ENCODE assay signal across 8 cellular contexts in genomic region chr14:67673451-67673850, GRCh38. TPM values are rescaled to one million over a fixed set of nuclear protein-coding genes. Genes with fewer than 3 reads are reported as not detected.
DNase-seq lines count a peak whose midpoint lies in the region; ATAC-seq, FAIRE-seq and TF ChIP-seq lines count a peak whose summit lies in the region.

No MANE protein-coding gene starts in this region.

- peak overlapping the region; percentile 92 for H3K4me3 Mint-ChIP-seq in activated T-cell treated with anti-CD3 and anti-CD28 coated beads, Interleukin-2, amount 50 U/mL, for 4 hours

- H2AFZ ChIP-seq in HepG2 (ENCODE audit: low read length) = no peak overlapping the region

- BruUV-seq in HepG2 (replicated peaks; lab: Mats Ljungman, UMichigan) = TSS peak; percentile 58

- H3K27ac ChIP-seq in HepG2 (ENCODE audit: extremely low read length, insufficient read depth, low read length) (peak overlapping the region; percentile 98), thyroid gland (peak overlapping the region in 1 of 3 donors; percentile 99)

- H3K4me2 ChIP-seq in HepG2 (ENCODE audit: low read depth, low read length) = peak overlapping the region; percentile 90

- TF ChIP-seq CTCF in HepG2 (CRISPR knock-in tag; IDR thresholded peaks at IDR 0.05) = no peak
- no peak for TF ChIP-seq CTCF in thyroid gland (IDR thresholded peaks at IDR 0.05)

- no peaks in the 10 kb centered on the region for H3K9me3 ChIP-seq in HepG2 (ENCODE audit: low read length)
- no peaks in the 10 kb centered on the region for H3K9me3 ChIP-seq in thyroid gland

- peaks cover 13% of the 10 kb centered on the region for H3K36me3 Mint-ChIP-seq in activated T-cell treated with anti-CD3 and anti-CD28 coated beads, Interleukin-2, amount 50 U/mL, for 4 hours (ENCODE audit: insufficient read depth)

- H4K20me1 ChIP-seq in HepG2 (ENCODE audit: insufficient read depth, low read length) = peaks cover 4% of the 10 kb centered on the region; the same call in 1 of the 2 replicates

- FAIRE-seq in HepG2 (lab: Jason Lieb, UNC) = no peak

- H3K27me3 ChIP-seq in HepG2 (ENCODE audit: control insufficient read depth in 1 of 2, insufficient read depth in 2 of 2, low read length in 2 of 2) (no peaks in the 10 kb centered on the region; a peak in 1 of 5 replicates), thyroid gland (no peaks in the 10 kb centered on the region)

- H3K36me3 ChIP-seq in HepG2 (replicated peaks in 1 of 2; ENCODE audit: control insufficient read depth in 1 of 2, insufficient read depth in 2 of 2, low read length in 2 of 2) (peaks cover 7 to 18% of the 10 kb centered on the region in 2 experiments), thyroid gland (peaks cover 0 to 11% of the 10 kb centered on the region in 2 donors)

- WGBS in HepG2 (ENCODE audit: low lambda C conversion rate) = 23% methylated on average over 5 of the region's 5 CpGs
- 46 to 47% methylated on average over 5 of the region's 5 CpGs for WGBS in thyroid gland, 2 donors

- H3K79me2 ChIP-seq in HepG2 (ENCODE audit: insufficient read depth, low read length) = peaks cover 34% of the 10 kb centered on the region

- POLR2A ChIA-PET in HepG2 (lab: Yijun Ruan, JAX) = interaction anchor here (0.9 to 1.9 kb wide), 3 partner anchors 19 to 31 kb away, joined by 3 to 8 read pairs (median 4); partner anchors contain the start of gene RDH11

- peaks cover 54% of the 10 kb centered on the region for H3K4me1 Mint-ChIP-seq in activated T-cell treated with anti-CD3 and anti-CD28 coated beads, Interleukin-2, amount 50 U/mL, for 4 hours (ENCODE audit: low read depth)

- intact Hi-C loops in HepG2 (cut with micrococcal nuclease; ENCODE audit: unreplicated experiment) (no loop called here), thyroid gland (cut with DNase I) (loop anchor here (5.0 to 10.0 kb wide), 3 partner anchors 91 to 249 kb away; no protein-coding TSS in a partner anchor)

- no peak for TF ChIP-seq RAD21 in HepG2 (CRISPR knock-in tag; IDR thresholded peaks at IDR 0.05)

- CTCF ChIA-PET in HepG2 (lab: Yijun Ruan, JAX; ENCODE audit: low intra/inter-chr PET ratio, low total read pairs) = interaction anchor here (1.6 kb wide), 1 partner anchor 31 kb away, joined by 4 read pairs; no protein-coding TSS in a partner anchor

- no peak for ATAC-seq in activated T-cell treated with anti-CD3 and anti-CD28 coated beads, Interleukin-2, amount 50 U/mL, for 4 hours
- no peak for ATAC-seq in HepG2
- no peak for ATAC-seq in GM18868 (IDR thresholded peaks at IDR 0.05; ENCODE audit: unreplicated experiment)

- TF ChIP-seq EP300 in HepG2 (IDR thresholded peaks at IDR 0.05; ENCODE audit: low read depth in 2 of 2, low read length in 2 of 2) (no peak), HepG2 (CRISPR knock-in tag; IDR thresholded peaks at IDR 0.05; ENCODE audit: borderline replicate concordance) (no peak)

- peak overlapping the region; percentile 89 to 100 (median 95) for H3K4me3 ChIP-seq in HepG2 (replicated peaks in 1 of 3; ENCODE audit: insufficient read depth in 1 of 3, low read depth in 2 of 3, low read length in 3 of 3)
- H3K4me3 ChIP-seq in thyroid gland (replicated peaks in 1 of 3) = peak overlapping the region in 2 of 3 donors; percentile 56 to 96

- TF ChIP-seq POLR2A in HepG2 (IDR thresholded peaks at IDR 0.05; ENCODE audit: insufficient read depth in 1 of 2, low read depth in 2 of 2, low read length in 2 of 2) (no peak), thyroid gland (IDR thresholded peaks at IDR 0.05) (no peak)

- H3K9me3 Mint-ChIP-seq in activated T-cell treated with anti-CD3 and anti-CD28 coated beads, Interleukin-2, amount 50 U/mL, for 4 hours = no peaks in the 10 kb centered on the region

- H3K9ac ChIP-seq in HepG2 (ENCODE audit: insufficient read depth, low read depth, low read length) = peak overlapping the region; percentile 99

- H3K27me3 Mint-ChIP-seq in activated T-cell treated with anti-CD3 and anti-CD28 coated beads, Interleukin-2, amount 50 U/mL, for 4 hours (ENCODE audit: low read depth) = no peaks in the 10 kb centered on the region

- in situ Hi-C loops in HepG2 (cut with HindIII; ENCODE audit: extremely low pct_ligation_motif_present, low pct_unique_long_range_greater_than_20kb) = no loop called here

- H3K4me1 ChIP-seq in HepG2 (ENCODE audit: insufficient read depth, low read length) (peaks cover 20% of the 10 kb centered on the region), thyroid gland (peaks cover 20 to 28% of the 10 kb centered on the region in 2 donors)

- no peak for DNase-seq in activated T-cell treated with anti-CD3 and anti-CD28 coated beads, Interleukin-2, amount 50 U/mL, for 4 hours
- DNase-seq in activated T-cell treated with anti-CD3 and anti-CD28 coated beads, Interleukin-2, amount 50 U/mL, for 48 hours = no peak
- DNase-seq in amniotic epithelial cell (ENCODE audit: low read depth) (peak; percentile 47), HepG2 (ENCODE audit: low spot score) (no peak), thyroid gland (no peak), foreskin melanocyte (no peak), AG08395 (ENCODE audit: low spot score) (no peak)

RNA-seq across cellular contexts. Expression of gene VTI1B, which starts 1.0 kb away (rescaled TPM):
- total RNA-seq in activated T-cell treated with anti-CD3 and anti-CD28 coated beads, Interleukin-2, amount 50 U/mL, for 4 hours = 10 to 100 TPM; 79.2 to 86.8 (median 80.1) TPM
- total RNA-seq in HepG2 (2016; rRNA removed; fragmentation: Illumina TruSeq; extraction: Trizol) (93.4 and 103 TPM in 2 replicates), thyroid gland (100 to 1,000 TPM in 2 of 4 donors, 10 to 100 TPM in 2; 82.0 to 178 (median 99.8) TPM)
- 490 and 499 TPM in 2 replicates for total RNA-seq in HepG2 (2016; cell fraction: cytosol; rRNA removed; fragmentation: Illumina TruSeq; extraction: Trizol; ENCODE audit: low read depth)
- total RNA-seq in HepG2 (2016; cell fraction: insoluble cytoplasmic fraction; rRNA removed; fragmentation: Illumina TruSeq; extraction: Trizol) = 82.3 and 101 TPM in 2 replicates
- total RNA-seq in HepG2 (2016; cell fraction: membrane; rRNA removed; fragmentation: Illumina TruSeq; extraction: Trizol) = 431 and 454 TPM in 2 replicates
- total RNA-seq in HepG2 (2016; cell fraction: nucleus; rRNA removed; fragmentation: Illumina TruSeq; extraction: Trizol) = 33.3 and 43.2 TPM in 2 replicates
- 26.1 and 39.0 TPM in 2 replicates for polyA plus RNA-seq in HepG2 (2011; rRNA removed)
- polyA plus RNA-seq in HepG2 (2011; cell fraction: cytosol; rRNA removed) = 20.7 and 27.3 TPM in 2 replicates
- 9.5 and 12.2 TPM in 2 replicates for polyA plus RNA-seq in HepG2 (2011; cell fraction: nucleus; rRNA removed)
- polyA plus RNA-seq in HepG2 (2012) = 31.1 and 40.8 TPM in 2 replicates
- 700 and 745 TPM in 2 replicates for polyA plus RNA-seq in HepG2 (2016; cell fraction: cytosol; fragmentation: Illumina TruSeq; extraction: Trizol; ENCODE audit: low read depth)
- polyA plus RNA-seq in HepG2 (2016; cell fraction: insoluble cytoplasmic fraction; fragmentation: Illumina TruSeq; extraction: Trizol; ENCODE audit: low read depth) = 92.1 and 96.4 TPM in 2 replicates
- 412 and 438 TPM in 2 replicates for polyA plus RNA-seq in HepG2 (2016; cell fraction: membrane; fragmentation: Illumina TruSeq; extraction: Trizol; ENCODE audit: low read depth)
- polyA plus RNA-seq in HepG2 (2016; cell fraction: nucleus; fragmentation: Illumina TruSeq; extraction: Trizol; ENCODE audit: insufficient read depth, low read depth) = 62.6 and 62.8 TPM in 2 replicates
- 16.7 and 35.8 TPM in 2 replicates for polyA minus RNA-seq in HepG2 (2011; rRNA and poly(A)+ RNA removed; ENCODE audit: low replicate concordance)
- 17.1 and 22.0 TPM in 2 replicates for polyA minus RNA-seq in HepG2 (2011; cell fraction: cytosol; rRNA and poly(A)+ RNA removed)
- polyA minus RNA-seq in HepG2 (2011; cell fraction: nucleus; rRNA and poly(A)+ RNA removed) = 25.4 and 25.8 TPM in 2 replicates

RNA-seq across cellular contexts. Expression of gene RDH11, which starts 22.1 kb away (rescaled TPM):
- total RNA-seq in activated T-cell treated with anti-CD3 and anti-CD28 coated beads, Interleukin-2, amount 50 U/mL, for 4 hours = 10 to 100 TPM; 37.9 to 43.3 (median 42.5) TPM
- total RNA-seq in HepG2 (2016; rRNA removed; fragmentation: Illumina TruSeq; extraction: Trizol) = 51.5 and 106 TPM in 2 replicates
- 50.9 and 57.5 TPM in 2 replicates for total RNA-seq in HepG2 (2016; cell fraction: cytosol; rRNA removed; fragmentation: Illumina TruSeq; extraction: Trizol; ENCODE audit: low read depth)
- total RNA-seq in HepG2 (2016; cell fraction: insoluble cytoplasmic fraction; rRNA removed; fragmentation: Illumina TruSeq; extraction: Trizol) = 46.6 and 104 TPM in 2 replicates
- total RNA-seq in HepG2 (2016; cell fraction: membrane; rRNA removed; fragmentation: Illumina TruSeq; extraction: Trizol) = 32.4 and 37.5 TPM in 2 replicates
- total RNA-seq in HepG2 (2016; cell fraction: nucleus; rRNA removed; fragmentation: Illumina TruSeq; extraction: Trizol) = 91.5 and 107 TPM in 2 replicates
- polyA plus RNA-seq in HepG2 (2011; rRNA removed) = 131 and 167 TPM in 2 replicates
- polyA plus RNA-seq in HepG2 (2011; cell fraction: cytosol; rRNA removed) = 69.3 and 131 TPM in 2 replicates
- 180 and 230 TPM in 2 replicates for polyA plus RNA-seq in HepG2 (2011; cell fraction: nucleus; rRNA removed)
- 88.1 and 114 TPM in 2 replicates for polyA plus RNA-seq in HepG2 (2012)
- 4.9 TPM in 2 replicates for polyA plus RNA-seq in HepG2 (2016; cell fraction: cytosol; fragmentation: Illumina TruSeq; extraction: Trizol; ENCODE audit: low read depth)
- polyA plus RNA-seq in HepG2 (2016; cell fraction: insoluble cytoplasmic fraction; fragmentation: Illumina TruSeq; extraction: Trizol; ENCODE audit: low read depth) = 39.8 and 43.7 TPM in 2 replicates
- 10.9 and 12.8 TPM in 2 replicates for polyA plus RNA-seq in HepG2 (2016; cell fraction: membrane; fragmentation: Illumina TruSeq; extraction: Trizol; ENCODE audit: low read depth)
- 134 and 137 TPM in 2 replicates for polyA plus RNA-seq in HepG2 (2016; cell fraction: nucleus; fragmentation: Illumina TruSeq; extraction: Trizol; ENCODE audit: insufficient read depth, low read depth)
- polyA minus RNA-seq in HepG2 (2011; rRNA and poly(A)+ RNA removed; ENCODE audit: low replicate concordance) = 150 and 285 TPM in 2 replicates
- polyA minus RNA-seq in HepG2 (2011; cell fraction: cytosol; rRNA and poly(A)+ RNA removed) = 65.1 and 97.4 TPM in 2 replicates
- 82.8 and 127 TPM in 2 replicates for polyA minus RNA-seq in HepG2 (2011; cell fraction: nucleus; rRNA and poly(A)+ RNA removed)
- total RNA-seq in thyroid gland = 100 to 1,000 TPM in 3 of 4 donors, 10 to 100 TPM in 1; 72.2 to 158 (median 112) TPM

RNA-seq across cellular contexts. Expression of gene RDH12, which starts 28.2 kb away (rescaled TPM):
- total RNA-seq in activated T-cell treated with anti-CD3 and anti-CD28 coated beads, Interleukin-2, amount 50 U/mL, for 4 hours = under 1 TPM in 1 of 3 donors, not detected in 2; 0.15 TPM
- total RNA-seq in HepG2 (2016; rRNA removed; fragmentation: Illumina TruSeq; extraction: Trizol) (1.4 and 1.6 TPM in 2 replicates), thyroid gland (1 to 10 TPM in 1 of 4 donors, under 1 TPM in 2, not detected in 1; 0.22 to 2.9 (median 0.92) TPM)
- 0.97 and 1.7 TPM in 2 replicates for total RNA-seq in HepG2 (2016; cell fraction: cytosol; rRNA removed; fragmentation: Illumina TruSeq; extraction: Trizol; ENCODE audit: low read depth)
- 1.2 and 1.4 TPM in 2 replicates for total RNA-seq in HepG2 (2016; cell fraction: insoluble cytoplasmic fraction; rRNA removed; fragmentation: Illumina TruSeq; extraction: Trizol)
- 1.3 and 1.9 TPM in 2 replicates for total RNA-seq in HepG2 (2016; cell fraction: membrane; rRNA removed; fragmentation: Illumina TruSeq; extraction: Trizol)
- 1.3 and 1.6 TPM in 2 replicates for total RNA-seq in HepG2 (2016; cell fraction: nucleus; rRNA removed; fragmentation: Illumina TruSeq; extraction: Trizol)
- 2.1 and 2.6 TPM in 2 replicates for polyA plus RNA-seq in HepG2 (2011; rRNA removed)
- 1.8 and 2.9 TPM in 2 replicates for polyA plus RNA-seq in HepG2 (2011; cell fraction: cytosol; rRNA removed)
- polyA plus RNA-seq in HepG2 (2011; cell fraction: nucleus; rRNA removed) = 0.59 and 0.80 TPM in 2 replicates
- 3.1 and 3.8 TPM in 2 replicates for polyA plus RNA-seq in HepG2 (2012)
- polyA plus RNA-seq in HepG2 (2016; cell fraction: cytosol; fragmentation: Illumina TruSeq; extraction: Trizol; ENCODE audit: low read depth) = 1.7 and 2.0 TPM in 2 replicates
- polyA plus RNA-seq in HepG2 (2016; cell fraction: insoluble cytoplasmic fraction; fragmentation: Illumina TruSeq; extraction: Trizol; ENCODE audit: low read depth) = 1.0 and 1.3 TPM in 2 replicates
- polyA plus RNA-seq in HepG2 (2016; cell fraction: membrane; fragmentation: Illumina TruSeq; extraction: Trizol; ENCODE audit: low read depth) = 1.6 and 2.3 TPM in 2 replicates
- polyA plus RNA-seq in HepG2 (2016; cell fraction: nucleus; fragmentation: Illumina TruSeq; extraction: Trizol; ENCODE audit: insufficient read depth, low read depth) = 1.5 and 1.8 TPM in 2 replicates
- polyA minus RNA-seq in HepG2 (2011; rRNA and poly(A)+ RNA removed; ENCODE audit: low replicate concordance) = 0.07 and 3.1 TPM in 2 replicates
- polyA minus RNA-seq in HepG2 (2011; cell fraction: cytosol; rRNA and poly(A)+ RNA removed) = 0.49 TPM in 1 of 2 replicates, not detected in the other
- 1.0 and 1.4 TPM in 2 replicates for polyA minus RNA-seq in HepG2 (2011; cell fraction: nucleus; rRNA and poly(A)+ RNA removed)

RNA-seq across cellular contexts. Expression of gene ARG2, which starts 53.7 kb away (rescaled TPM):
- 1 to 10 TPM; 3.1 to 4.6 (median 4.3) TPM for total RNA-seq in activated T-cell treated with anti-CD3 and anti-CD28 coated beads, Interleukin-2, amount 50 U/mL, for 4 hours
- total RNA-seq in HepG2 (2016; rRNA removed; fragmentation: Illumina TruSeq; extraction: Trizol) = 37.5 and 59.7 TPM in 2 replicates
- 6.3 and 7.7 TPM in 2 replicates for total RNA-seq in HepG2 (2016; cell fraction: cytosol; rRNA removed; fragmentation: Illumina TruSeq; extraction: Trizol; ENCODE audit: low read depth)
- total RNA-seq in HepG2 (2016; cell fraction: insoluble cytoplasmic fraction; rRNA removed; fragmentation: Illumina TruSeq; extraction: Trizol) = 39.6 and 59.5 TPM in 2 replicates
- total RNA-seq in HepG2 (2016; cell fraction: membrane; rRNA removed; fragmentation: Illumina TruSeq; extraction: Trizol) = 11.9 and 12.9 TPM in 2 replicates
- total RNA-seq in HepG2 (2016; cell fraction: nucleus; rRNA removed; fragmentation: Illumina TruSeq; extraction: Trizol) = 15.1 and 17.4 TPM in 2 replicates
- 71.2 and 73.6 TPM in 2 replicates for polyA plus RNA-seq in HepG2 (2011; rRNA removed)
- polyA plus RNA-seq in HepG2 (2011; cell fraction: cytosol; rRNA removed) = 60.1 and 70.4 TPM in 2 replicates
- polyA plus RNA-seq in HepG2 (2011; cell fraction: nucleus; rRNA removed) = 17.5 and 19.4 TPM in 2 replicates
- 40.9 and 79.8 TPM in 2 replicates for polyA plus RNA-seq in HepG2 (2012)
- 6.2 and 6.3 TPM in 2 replicates for polyA plus RNA-seq in HepG2 (2016; cell fraction: cytosol; fragmentation: Illumina TruSeq; extraction: Trizol; ENCODE audit: low read depth)
- polyA plus RNA-seq in HepG2 (2016; cell fraction: insoluble cytoplasmic fraction; fragmentation: Illumina TruSeq; extraction: Trizol; ENCODE audit: low read depth) = 53.1 and 54.4 TPM in 2 replicates
- polyA plus RNA-seq in HepG2 (2016; cell fraction: membrane; fragmentation: Illumina TruSeq; extraction: Trizol; ENCODE audit: low read depth) = 9.5 and 9.6 TPM in 2 replicates
- polyA plus RNA-seq in HepG2 (2016; cell fraction: nucleus; fragmentation: Illumina TruSeq; extraction: Trizol; ENCODE audit: insufficient read depth, low read depth) = 17.5 and 21.2 TPM in 2 replicates
- 30.7 and 305 TPM in 2 replicates for polyA minus RNA-seq in HepG2 (2011; rRNA and poly(A)+ RNA removed; ENCODE audit: low replicate concordance)
- polyA minus RNA-seq in HepG2 (2011; cell fraction: cytosol; rRNA and poly(A)+ RNA removed) = 47.9 and 62.8 TPM in 2 replicates
- polyA minus RNA-seq in HepG2 (2011; cell fraction: nucleus; rRNA and poly(A)+ RNA removed) = 28.6 and 33.4 TPM in 2 replicates
- 100 to 1,000 TPM in 2 of 4 donors, 10 to 100 TPM in 2; 76.1 to 160 (median 95.0) TPM for total RNA-seq in thyroid gland
